Comparison of ENCODE assay signal across 10 cellular contexts in genomic region chr11:59801981-59802638, GRCh38. TPM values are rescaled to one million over a fixed set of nuclear protein-coding genes. Genes with fewer than 3 reads are reported as not detected.
DNase-seq lines count a peak whose midpoint lies in the region; ATAC-seq and TF ChIP-seq lines count a peak whose summit lies in the region.
"Had no signal": no experiment of that assay in that cellular context is flagged by ENCODE, and none has a peak within 500 bp of the region (broad histone marks: within the 10 kb centered on the region; RNA-seq: fewer than 3 reads in every experiment).

No MANE protein-coding gene starts in this region.

- H3K4me3 ChIP-seq in heart left ventricle = peak overlapping the region in 1 of 12 donors; percentile 35

- peak overlapping the region in 11 of 12 donors; percentile 17 to 69 (median 54) for H3K27ac ChIP-seq in heart left ventricle

- TF ChIP-seq CTCF in heart left ventricle (IDR thresholded peaks at IDR 0.05) (no peak), glutamatergic neuron (IDR thresholded peaks at IDR 0.05; ENCODE audit: partially characterized antibody, unreplicated experiment) (no peak)

- no peak overlapping the region for H3K27ac Mint-ChIP-seq in glutamatergic neuron (ENCODE audit: unreplicated experiment)
- H3K27ac Mint-ChIP-seq: activated naive CD4-positive, alpha-beta T cell treated with anti-CD3 and anti-CD28 coated beads, Interleukin-2, amount 50 U/mL, for 24 hours had no signal

- peaks cover 4% of the 10 kb centered on the region for H3K27me3 Mint-ChIP-seq in glutamatergic neuron (ENCODE audit: unreplicated experiment)
- H3K27me3 Mint-ChIP-seq: activated naive CD4-positive, alpha-beta T cell treated with anti-CD3 and anti-CD28 coated beads, Interleukin-2, amount 50 U/mL, for 24 hours had no signal

- H3K9me3 ChIP-seq in heart left ventricle = no peaks in the 10 kb centered on the region

- H3K4me1 ChIP-seq in heart left ventricle = peaks cover 0 to 18% (median 8%) of the 10 kb centered on the region in 12 donors

- in situ Hi-C loops in SK-MEL-5 (cut with HindIII; ENCODE audit: low pct_unique_long_range_greater_than_20kb, low sequenced_read_pairs) = no loop called here

- H3K36me3 ChIP-seq in heart left ventricle = peaks cover 0 to 82% (median 69%) of the 10 kb centered on the region in 9 donors

- H3K4me1 Mint-ChIP-seq in glutamatergic neuron (ENCODE audit: low read depth, unreplicated experiment) = no peaks in the 10 kb centered on the region
- H3K4me1 Mint-ChIP-seq: activated naive CD4-positive, alpha-beta T cell treated with anti-CD3 and anti-CD28 coated beads, Interleukin-2, amount 50 U/mL, for 24 hours had no signal

- DNase-seq in DMS53 (lab: John Stamatoyannopoulos, UW) (peak; percentile 45), DMS53 treated with DMSO at 0.1 percent for 48 hours (lab: John Stamatoyannopoulos, UW; ENCODE audit: unreplicated experiment) (no peak), SK-MEL-5 (ENCODE audit: low read depth, low spot score) (peak; percentile 6), heart left ventricle (peak in 3 of 5 donors; percentile 39 to 46 (median 43)), stromal cell of bone marrow (ENCODE audit: low read depth) (peak; percentile 21), NCI-H526 (lab: John Stamatoyannopoulos, UW) (no peak), glutamatergic neuron (no peak)

- H3K27me3 ChIP-seq in heart left ventricle = no peaks in the 10 kb centered on the region

- no peak for TF ChIP-seq POLR2A in heart left ventricle (IDR thresholded peaks at IDR 0.05)

- intact Hi-C loops in heart left ventricle (cut with DNase I) = loop anchor here (1.0 to 10.0 kb wide), 9 partner anchors 47 to 267 kb away; partner anchors contain the start of genes PATL1 (in 4 of the 10) and STX3 (in 2 of the 10)

- ATAC-seq in heart left ventricle (peak; percentile 60 to 92 (median 81)), GM21619 (IDR thresholded peaks at IDR 0.05; ENCODE audit: unreplicated experiment) (no peak)

- WGBS in heart left ventricle, 4 donors = 31 to 43% (median 34%) methylated on average over 5 of the region's 5 CpGs

- H3K4me3 Mint-ChIP-seq in glutamatergic neuron (ENCODE audit: unreplicated experiment) = no peak overlapping the region
- H3K4me3 Mint-ChIP-seq: activated naive CD4-positive, alpha-beta T cell treated with anti-CD3 and anti-CD28 coated beads, Interleukin-2, amount 50 U/mL, for 24 hours had no signal

- H3K9me3 Mint-ChIP-seq in glutamatergic neuron (ENCODE audit: unreplicated experiment) = no peaks in the 10 kb centered on the region
- H3K9me3 Mint-ChIP-seq: activated naive CD4-positive, alpha-beta T cell treated with anti-CD3 and anti-CD28 coated beads, Interleukin-2, amount 50 U/mL, for 24 hours had no signal

- no peaks in the 10 kb centered on the region for H3K36me3 Mint-ChIP-seq in glutamatergic neuron (ENCODE audit: unreplicated experiment)

RNA-seq across cellular contexts. Expression of gene MRPL16, which starts 8.5 kb away (rescaled TPM):
- 59.8 and 61.8 TPM in 2 replicates for total RNA-seq in SK-MEL-5 (2014; rRNA removed; shearing (Covaris generic))
- polyA plus RNA-seq in SK-MEL-5 (2015; cell fraction: cytosol; rRNA removed) = 60.0 and 69.0 TPM in 2 replicates
- polyA plus RNA-seq in SK-MEL-5 (2015; cell fraction: nucleus; rRNA removed) = 30.5 and 38.6 TPM in 2 replicates
- total RNA-seq in heart left ventricle (100 to 1,000 TPM in 1 of 9 donors, 10 to 100 TPM in 8; 59.3 to 117 (median 84.9) TPM), glutamatergic neuron (ENCODE audit: unreplicated experiment) (36.4 TPM)
- polyA plus RNA-seq in heart left ventricle = 100 to 1,000 TPM in 1 of 2 donors, 10 to 100 TPM in 1; 73.6 to 124 TPM

RNA-seq across cellular contexts. Expression of gene CBLIF, which starts 43.2 kb away (rescaled TPM):
- 0.55 TPM in 1 of 2 replicates, not detected in the other for total RNA-seq in SK-MEL-5 (2014; rRNA removed; shearing (Covaris generic))
- not detected in 2 replicates for polyA plus RNA-seq in SK-MEL-5 (2015; cell fraction: cytosol; rRNA removed)
- not detected in 2 replicates for polyA plus RNA-seq in SK-MEL-5 (2015; cell fraction: nucleus; rRNA removed)
- total RNA-seq in heart left ventricle = not detected
- not detected for polyA plus RNA-seq in heart left ventricle
- total RNA-seq in glutamatergic neuron (ENCODE audit: unreplicated experiment) = not detected
- polyA plus RNA-seq: AG04450 had no signal

RNA-seq across cellular contexts. Expression of gene STX3, which starts 46.9 kb away (rescaled TPM):
- total RNA-seq in SK-MEL-5 (2014; rRNA removed; shearing (Covaris generic)) = 75.8 and 82.8 TPM in 2 replicates
- 45.6 and 57.9 TPM in 2 replicates for polyA plus RNA-seq in SK-MEL-5 (2015; cell fraction: cytosol; rRNA removed)
- 56.8 and 69.1 TPM in 2 replicates for polyA plus RNA-seq in SK-MEL-5 (2015; cell fraction: nucleus; rRNA removed)
- total RNA-seq in heart left ventricle (10 to 100 TPM in 4 of 9 donors, 1 to 10 TPM in 5; 7.7 to 16.5 (median 10.0) TPM), glutamatergic neuron (ENCODE audit: unreplicated experiment) (42.1 TPM)
- polyA plus RNA-seq in heart left ventricle = 10 to 100 TPM in 1 of 2 donors, 1 to 10 TPM in 1; 6.8 to 16.6 TPM

Comparison
In these comparisons a context has a peak if more than half of its experiments do, and no peak if none do; other contexts are left out.
1. DNase-seq: peak in DMS53 (single experiment), SK-MEL-5 (single experiment), heart left ventricle (3 of 5) and stromal cell of bone marrow (single experiment); none in DMS53 treated with DMSO at 0.1 percent for 48 hours (single experiment), NCI-H526 (0 of 2) and glutamatergic neuron (single experiment).